ENCODE assay signal across 1 cellular context in the genomic region with DNA sequence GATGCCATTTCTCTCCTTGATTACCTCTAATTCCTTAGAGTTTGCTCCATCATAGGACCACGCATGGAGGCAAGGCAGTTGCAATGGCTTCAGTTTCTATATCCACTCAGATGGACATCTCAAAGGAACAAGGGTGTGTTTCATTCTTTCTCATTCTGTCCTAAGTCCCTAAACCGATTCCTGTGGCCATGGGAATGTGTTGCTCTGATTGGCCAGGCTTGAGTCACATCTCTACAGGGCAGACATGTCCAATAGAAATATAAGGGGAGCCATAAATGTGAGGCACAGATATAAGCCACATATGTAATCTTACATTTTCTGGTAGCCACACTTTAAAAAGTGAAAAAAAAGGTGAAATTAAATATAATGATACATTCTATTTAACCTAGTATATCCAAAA.
TF ChIP-seq lines count a peak whose summit lies in the region.

No MANE protein-coding gene starts in this region.

TF ChIP-seq in SK-N-SH treated with all-trans-retinoic acid at 6 μM for 48 hours, 23 proteins besides CTCF, POLR2A, EP300 and RAD21 (continued from another document):
- TF ChIP-seq ESRRG (CRISPR knock-in tag; IDR thresholded peaks at IDR 0.05) (no peak), ZNF70 (CRISPR knock-in tag; IDR thresholded peaks at IDR 0.05) (no peak), SNAI2 (CRISPR knock-in tag; IDR thresholded peaks at IDR 0.05) (no peak), CSDC2 (CRISPR knock-in tag; IDR thresholded peaks at IDR 0.05) (no peak), ZNF565 (CRISPR knock-in tag; conservative IDR thresholded peaks at IDR 0.05; ENCODE audit: low read depth) (no peak), ZFP3 (CRISPR knock-in tag; IDR thresholded peaks at IDR 0.05) (no peak), PPARA (CRISPR knock-in tag; IDR thresholded peaks at IDR 0.05; ENCODE audit: borderline replicate concordance) (no peak), ISL1 (CRISPR knock-in tag; IDR thresholded peaks at IDR 0.05) (no peak), ARNTL (CRISPR knock-in tag; IDR thresholded peaks at IDR 0.05; ENCODE audit: borderline replicate concordance, low read depth) (no peak), TCF4 (CRISPR knock-in tag; IDR thresholded peaks at IDR 0.05; ENCODE audit: borderline replicate concordance) (no peak)
- TF ChIP-seq, protein P1, sequence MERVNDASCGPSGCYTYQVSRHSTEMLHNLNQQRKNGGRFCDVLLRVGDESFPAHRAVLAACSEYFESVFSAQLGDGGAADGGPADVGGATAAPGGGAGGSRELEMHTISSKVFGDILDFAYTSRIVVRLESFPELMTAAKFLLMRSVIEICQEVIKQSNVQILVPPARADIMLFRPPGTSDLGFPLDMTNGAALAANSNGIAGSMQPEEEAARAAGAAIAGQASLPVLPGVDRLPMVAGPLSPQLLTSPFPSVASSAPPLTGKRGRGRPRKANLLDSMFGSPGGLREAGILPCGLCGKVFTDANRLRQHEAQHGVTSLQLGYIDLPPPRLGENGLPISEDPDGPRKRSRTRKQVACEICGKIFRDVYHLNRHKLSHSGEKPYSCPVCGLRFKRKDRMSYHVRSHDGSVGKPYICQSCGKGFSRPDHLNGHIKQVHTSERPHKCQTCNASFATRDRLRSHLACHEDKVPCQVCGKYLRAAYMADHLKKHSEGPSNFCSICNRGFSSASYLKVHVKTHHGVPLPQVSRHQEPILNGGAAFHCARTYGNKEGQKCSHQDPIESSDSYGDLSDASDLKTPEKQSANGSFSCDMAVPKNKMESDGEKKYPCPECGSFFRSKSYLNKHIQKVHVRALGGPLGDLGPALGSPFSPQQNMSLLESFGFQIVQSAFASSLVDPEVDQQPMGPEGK (CRISPR knock-in tag; IDR thresholded peaks at IDR 0.05; ENCODE audit: borderline replicate concordance), result no peak
- TF ChIP-seq, protein P2, sequence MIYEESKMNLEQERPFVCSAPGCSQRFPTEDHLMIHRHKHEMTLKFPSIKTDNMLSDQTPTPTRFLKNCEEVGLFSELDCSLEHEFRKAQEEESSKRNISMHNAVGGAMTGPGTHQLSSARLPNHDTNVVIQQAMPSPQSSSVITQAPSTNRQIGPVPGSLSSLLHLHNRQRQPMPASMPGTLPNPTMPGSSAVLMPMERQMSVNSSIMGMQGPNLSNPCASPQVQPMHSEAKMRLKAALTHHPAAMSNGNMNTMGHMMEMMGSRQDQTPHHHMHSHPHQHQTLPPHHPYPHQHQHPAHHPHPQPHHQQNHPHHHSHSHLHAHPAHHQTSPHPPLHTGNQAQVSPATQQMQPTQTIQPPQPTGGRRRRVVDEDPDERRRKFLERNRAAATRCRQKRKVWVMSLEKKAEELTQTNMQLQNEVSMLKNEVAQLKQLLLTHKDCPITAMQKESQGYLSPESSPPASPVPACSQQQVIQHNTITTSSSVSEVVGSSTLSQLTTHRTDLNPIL (CRISPR knock-in tag; IDR thresholded peaks at IDR 0.05; ENCODE audit: low read depth), result no peak
